In the genomic region with DNA sequence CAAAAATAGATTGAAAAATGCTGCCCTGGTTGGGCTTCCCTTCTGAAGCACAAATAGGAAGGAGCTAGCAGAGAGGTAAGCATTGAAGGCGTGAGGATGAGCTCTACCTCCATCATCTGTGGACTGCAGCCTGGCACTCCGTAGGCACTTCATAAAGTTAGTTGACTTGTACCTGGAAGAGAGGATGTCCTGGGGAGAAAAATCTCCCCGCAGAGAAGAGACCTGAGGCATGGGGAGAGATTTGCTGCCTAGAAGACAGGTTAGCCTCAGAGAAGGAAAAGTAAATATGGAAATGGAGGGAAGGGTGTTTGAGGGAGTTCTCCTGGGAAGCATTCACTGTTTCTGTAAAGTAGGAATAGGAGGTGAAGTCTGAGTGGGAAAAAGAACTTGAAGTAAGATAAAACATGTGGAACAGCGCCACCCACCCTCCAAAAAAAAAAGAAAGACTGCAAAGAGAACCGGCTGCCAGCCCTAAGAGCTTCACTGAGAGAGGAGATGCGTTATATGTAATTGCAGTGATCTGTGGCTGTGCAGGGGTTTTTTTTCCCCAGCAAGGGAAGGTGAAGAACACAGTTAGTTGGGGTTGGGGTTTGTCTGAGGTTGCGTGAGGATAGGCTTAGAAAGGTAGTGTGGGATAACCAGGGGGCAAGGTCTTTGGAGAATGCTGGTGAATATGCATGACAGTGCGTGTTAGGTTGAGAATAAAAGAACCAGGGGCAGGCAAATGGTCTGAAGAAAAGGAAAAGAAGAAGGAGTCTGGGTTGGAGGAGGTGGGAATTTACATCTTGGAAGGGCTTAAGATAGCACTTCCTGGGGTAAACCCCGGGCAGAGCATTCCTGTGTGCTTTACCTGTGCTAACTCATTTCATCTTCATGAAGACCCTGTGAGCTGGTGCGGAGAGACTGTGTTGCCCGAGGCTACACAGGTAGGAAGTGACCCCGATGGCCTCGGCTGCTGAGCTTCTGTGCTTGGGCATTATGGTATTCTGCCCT, we compare ENCODE assay signal across 1 cellular context.
TF ChIP-seq lines count a peak whose summit lies in the region.

No MANE protein-coding gene starts in this region.

TF ChIP-seq in HCT116, 20 proteins besides CTCF, POLR2A, EP300 and RAD21 (continued from another document):
- TF ChIP-seq EZH2 (IDR thresholded peaks at IDR 0.05) = no peak
- TF ChIP-seq, protein P1, sequence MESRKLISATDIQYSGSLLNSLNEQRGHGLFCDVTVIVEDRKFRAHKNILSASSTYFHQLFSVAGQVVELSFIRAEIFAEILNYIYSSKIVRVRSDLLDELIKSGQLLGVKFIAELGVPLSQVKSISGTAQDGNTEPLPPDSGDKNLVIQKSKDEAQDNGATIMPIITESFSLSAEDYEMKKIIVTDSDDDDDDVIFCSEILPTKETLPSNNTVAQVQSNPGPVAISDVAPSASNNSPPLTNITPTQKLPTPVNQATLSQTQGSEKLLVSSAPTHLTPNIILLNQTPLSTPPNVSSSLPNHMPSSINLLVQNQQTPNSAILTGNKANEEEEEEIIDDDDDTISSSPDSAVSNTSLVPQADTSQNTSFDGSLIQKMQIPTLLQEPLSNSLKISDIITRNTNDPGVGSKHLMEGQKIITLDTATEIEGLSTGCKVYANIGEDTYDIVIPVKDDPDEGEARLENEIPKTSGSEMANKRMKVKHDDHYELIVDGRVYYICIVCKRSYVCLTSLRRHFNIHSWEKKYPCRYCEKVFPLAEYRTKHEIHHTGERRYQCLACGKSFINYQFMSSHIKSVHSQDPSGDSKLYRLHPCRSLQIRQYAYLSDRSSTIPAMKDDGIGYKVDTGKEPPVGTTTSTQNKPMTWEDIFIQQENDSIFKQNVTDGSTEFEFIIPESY (IDR thresholded peaks at IDR 0.05; ENCODE audit: extremely low read depth, insufficient replicate concordance, low read length) = no peak
- no peak for TF ChIP-seq JUND (IDR thresholded peaks at IDR 0.05)
- no peak for TF ChIP-seq SRF (IDR thresholded peaks at IDR 0.05; ENCODE audit: low read depth)
- no peak for TF ChIP-seq SIN3A (IDR thresholded peaks at IDR 0.05; ENCODE audit: low read depth)
- TF ChIP-seq YY1 (IDR thresholded peaks at IDR 0.05; ENCODE audit: extremely low read depth, insufficient replicate concordance, low read depth, low read length) = no peak
- no peak for TF ChIP-seq EGR1 (IDR thresholded peaks at IDR 0.05; ENCODE audit: low read depth)
